In genomic region chr11:57131080-57131790, GRCh38 we compare ENCODE assay signal across 8 cellular contexts. TPM values are rescaled to one million over a fixed set of nuclear protein-coding genes. Genes with fewer than 3 reads are reported as not detected.
DNase-seq lines count a peak whose midpoint lies in the region; ATAC-seq and TF ChIP-seq lines count a peak whose summit lies in the region.

No MANE protein-coding gene starts in this region.

- no peak overlapping the region for H3K9ac ChIP-seq in mesenchymal stem cell (ENCODE audit: low read length)

- CTCF ChIA-PET in AG04450 (lab: Charles Lee), result interaction anchor here (0.7 to 11.4 kb wide), 4 partner anchors 113 to 290 kb away, joined by 3 to 255 read pairs (median 4); no protein-coding TSS in a partner anchor

- no peak overlapping the region for H3K4ac ChIP-seq in mesenchymal stem cell (ENCODE audit: low read depth in 1 of 2, low read length in 2 of 2)

- POLR2A ChIA-PET in AG04450 (lab: Yijun Ruan, JAX), result no interaction called here

- in situ Hi-C loops in GM13976 (cut with MboI; ENCODE audit: low sequenced_read_pairs, unreplicated experiment), result no loop called here

- no peak overlapping the region for H2BK12ac ChIP-seq in mesenchymal stem cell (ENCODE audit: low read length in 2 of 2)

- no peaks in the 10 kb centered on the region for H3K4me1 ChIP-seq in mesenchymal stem cell (ENCODE audit: control insufficient read depth, insufficient read depth, low read depth, low read length)

- H3K27me3 ChIP-seq in AG04450 (ENCODE audit: control insufficient read depth, insufficient read depth, low read length) (no peaks in the 10 kb centered on the region), HL-60 (ENCODE audit: insufficient read depth, poor library complexity, severe bottlenecking) (peaks cover 13% of the 10 kb centered on the region), mesenchymal stem cell (ENCODE audit: control insufficient read depth in 1 of 2, insufficient read depth in 1 of 2, low read length in 2 of 2) (peaks cover 3 to 33% of the 10 kb centered on the region in 2 experiments)

- H3K79me1 ChIP-seq in mesenchymal stem cell (replicated peaks; ENCODE audit: low read length, poor library complexity, severe bottlenecking), result no peaks in the 10 kb centered on the region

- no peak overlapping the region for H2BK120ac ChIP-seq in mesenchymal stem cell (ENCODE audit: low read depth, low read length)

- H3K9me3 ChIP-seq in AG04450 (ENCODE audit: control insufficient read depth, insufficient read depth, low read length) (no peaks in the 10 kb centered on the region), mesenchymal stem cell (ENCODE audit: control insufficient read depth, low read length) (no peaks in the 10 kb centered on the region)

- no peak overlapping the region for H3K23ac ChIP-seq in mesenchymal stem cell (ENCODE audit: low read length in 2 of 2)

- DNase-seq in AG04450 (ENCODE audit: low read depth, low spot score), result no peak
- DNase-seq in HL-60 (ENCODE audit: low read depth in 1 of 2, low spot score in 1 of 2), result no peak
- peak; percentile 65 for DNase-seq in astrocyte of the hippocampus (ENCODE audit: low read depth, low spot score)
- peak; percentile 55 for DNase-seq in kidney tubule cell (ENCODE audit: low spot score)
- DNase-seq in SIG-M5 (lab: John Stamatoyannopoulos, UW), result no peak
- DNase-seq in GM13976 (ENCODE audit: low spot score), result no peak
- no peak for DNase-seq in mesenchymal stem cell

- no peak overlapping the region for H3K4me3 ChIP-seq in AG04450 (ENCODE audit: low read depth, low read length)
- no peak overlapping the region for H3K4me3 ChIP-seq in HL-60 (replicated peaks; ENCODE audit: insufficient read depth, low read length)
- no peak overlapping the region for H3K4me3 ChIP-seq in mesenchymal stem cell (ENCODE audit: insufficient read depth in 1 of 2, low read depth in 1 of 2, low read length in 2 of 2)

- no peak overlapping the region for H2AFZ ChIP-seq in mesenchymal stem cell (ENCODE audit: low read depth, low read length)

- no peak overlapping the region for H3K4me2 ChIP-seq in mesenchymal stem cell (ENCODE audit: low read length, poor library complexity, severe bottlenecking)

- 69% methylated on average over 8 of the region's 8 CpGs for WGBS in mesenchymal stem cell

- H4K8ac ChIP-seq in mesenchymal stem cell (ENCODE audit: low read length), result no peak overlapping the region

- H2AK5ac ChIP-seq in mesenchymal stem cell (ENCODE audit: low read length, severe bottlenecking), result no peak overlapping the region

- no peak overlapping the region for H4K91ac ChIP-seq in mesenchymal stem cell (ENCODE audit: low read length)

- H3K36me3 ChIP-seq in mesenchymal stem cell (ENCODE audit: control insufficient read depth in 1 of 2, insufficient read depth in 2 of 2, low read depth in 1 of 2, low read length in 2 of 2), result no peaks in the 10 kb centered on the region

- ATAC-seq in HG02970 (IDR thresholded peaks at IDR 0.05; ENCODE audit: low FRiP score, unreplicated experiment), result no peak

- H3K27ac ChIP-seq in AG04450 (ENCODE audit: low read depth, low read length), result no peak overlapping the region
- H3K27ac ChIP-seq in HL-60 (replicated peaks), result no peak overlapping the region
- H3K27ac ChIP-seq in mesenchymal stem cell (ENCODE audit: low read length, poor library complexity, severe bottlenecking), result no peak overlapping the region

- H2BK15ac ChIP-seq in mesenchymal stem cell (ENCODE audit: low read depth, poor library complexity, severe bottlenecking), result no peak overlapping the region

- TF ChIP-seq CTCF in AG04450 (IDR thresholded peaks at IDR 0.05; ENCODE audit: low read depth, low read length), result peak; percentile 77
- peak; percentile 45 for TF ChIP-seq CTCF in HL-60 (IDR thresholded peaks at IDR 0.05; ENCODE audit: insufficient read depth, low read length)
- no peak for TF ChIP-seq CTCF in GM13976 (IDR thresholded peaks at IDR 0.05; ENCODE audit: borderline replicate concordance, control extremely low read depth, extremely low read depth, insufficient read depth, missing control alignments)

- no peak overlapping the region for H3K18ac ChIP-seq in mesenchymal stem cell (ENCODE audit: low read depth in 1 of 2, low read length in 2 of 2)

- H2BK5ac ChIP-seq in mesenchymal stem cell (ENCODE audit: low read depth, low read length, poor library complexity, severe bottlenecking), result no peak overlapping the region

- peak overlapping the region in 1 of 2 experiments; percentile 58 for H3K14ac ChIP-seq in mesenchymal stem cell (ENCODE audit: low read length in 2 of 2)

RNA-seq across cellular contexts. Expression of gene LRRC55, which starts 50.5 kb away (rescaled TPM):
- polyA plus RNA-seq in AG04450 (2011; rRNA removed), result not detected in 2 replicates
- polyA minus RNA-seq in AG04450 (2011; rRNA and poly(A)+ RNA removed), result not detected in 2 replicates
- polyA plus RNA-seq in mesenchymal stem cell (2013, experiment 1 of 2), result not detected
- not detected for polyA plus RNA-seq in mesenchymal stem cell (2013, experiment 2 of 2)

Comparison
In these comparisons a context has a peak if more than half of its experiments do, and no peak if none do; other contexts are left out.
1. DNase-seq: peak in astrocyte of the hippocampus (single experiment) and kidney tubule cell (single experiment); none in AG04450 (single experiment), HL-60 (0 of 2), SIG-M5 (single experiment), GM13976 (single experiment) and mesenchymal stem cell (single experiment).